Comparison of ENCODE assay signal across 34 cellular contexts in genomic region chr2:34534341-34534740, GRCh38.
"Had no signal": no experiment of that assay in that cellular context is flagged by ENCODE, and none has a peak within 500 bp of the region (broad histone marks: within the 10 kb centered on the region; RNA-seq: fewer than 3 reads in every experiment).

No MANE protein-coding gene starts in this region.

- H3K27ac ChIP-seq: KMS-11 had no signal

- H3K4me2 ChIP-seq: KMS-11 had no signal

- DNase-seq: Karpas-422, Kasumi-1, KBM-7, KG1, MM.1S, MV-4-11, NCI-H1048, NCI-H1092, NCI-H1092 treated with DMSO at 0.1 percent for 48 hours, NCI-H1105, NCI-H1105 treated with DMSO at 0.1 percent for 48 hours, NCI-H1417, NCI-H1417 treated with DMSO at 0.1 percent for 48 hours, NCI-H1436, NCI-H1436 treated with DMSO at 0.1 percent for 48 hours, NCI-H146, NCI-H1694, NCI-H1694 treated with DMSO at 0.1 percent for 48 hours, NCI-H187, NCI-H187 treated with DMSO at 0.1 percent for 48 hours, NCI-H1930, NCI-H2029, NCI-H2029 treated with DMSO at 0.1 percent for 48 hours, NCI-H2081, NCI-H2081 treated with DMSO at 0.1 percent for 48 hours, NCI-H2107, NCI-H2171, NCI-H2171 treated with DMSO at 0.1 percent for 48 hours, NCI-H2227 treated with DMSO at 0.1 percent for 48 hours, NCI-H226, NCI-H345, NCI-H446, NCI-H446 treated with DMSO at 0.1 percent for 48 hours had no signal

- H3K9ac ChIP-seq: KMS-11 had no signal
